Comparison of ENCODE assay signal across 1 cellular context in the genomic region with DNA sequence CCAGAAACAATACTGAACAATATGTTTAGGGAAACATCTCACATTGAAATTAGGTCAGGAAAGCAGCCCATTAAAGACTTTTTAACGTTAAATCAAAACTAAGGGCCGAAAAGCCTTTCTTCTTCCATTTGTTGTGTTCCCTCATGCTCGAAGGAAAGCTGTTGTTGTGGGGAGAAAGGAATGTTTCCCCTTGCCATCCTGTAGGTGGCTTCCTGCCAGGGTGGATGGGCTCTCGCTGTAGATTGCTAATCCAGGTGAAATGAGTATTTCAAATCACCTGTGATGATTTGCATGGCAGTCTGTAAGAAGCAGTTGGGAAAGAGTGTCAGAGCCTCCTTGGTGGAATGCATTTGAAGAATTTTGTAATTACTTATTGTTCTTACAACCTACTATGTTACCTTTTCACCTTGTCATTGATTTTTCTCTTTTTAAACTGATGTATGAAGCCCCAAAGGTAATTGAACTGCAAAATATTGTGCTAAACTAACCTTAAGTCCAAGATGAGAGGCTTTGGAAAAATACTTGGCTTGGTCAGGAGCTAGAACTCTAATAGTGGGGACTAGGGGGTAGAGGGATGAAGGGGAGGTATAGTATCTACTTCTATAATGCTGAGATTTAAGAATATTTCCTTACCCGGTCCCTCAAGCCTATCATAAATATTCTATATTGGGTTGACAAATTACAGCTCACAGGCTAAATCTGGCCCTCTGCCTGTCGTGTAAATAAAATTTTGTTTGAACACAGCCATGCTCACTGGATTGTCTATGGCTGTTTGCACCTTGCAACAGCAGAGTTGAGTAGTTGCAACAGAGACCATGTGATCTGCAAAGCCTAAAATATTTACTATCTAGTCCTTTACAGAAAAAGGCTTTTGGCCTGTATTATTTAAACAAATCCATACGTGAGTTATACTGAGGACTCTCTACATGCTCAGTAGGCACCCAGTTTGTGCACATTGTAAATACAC.
TF ChIP-seq lines count a peak whose summit lies in the region.

No MANE protein-coding gene starts in this region.

TF ChIP-seq in HepG2, 621 proteins besides CTCF, POLR2A, EP300 and RAD21 (continues in another document):
- TF ChIP-seq USF2 (IDR thresholded peaks at IDR 0.05; ENCODE audit: low read depth, low read length) (no peak), USF2 (CRISPR knock-in tag; IDR thresholded peaks at IDR 0.05; ENCODE audit: borderline replicate concordance) (peak; percentile 71; the same call in 1 of the 2 replicates), HNF4A (CRISPR knock-in tag; IDR thresholded peaks at IDR 0.05) (0 out of 2 replicates have a peak, but pooled peaks have one; percentile 19), KDM5A (IDR thresholded peaks at IDR 0.05; ENCODE audit: borderline replicate concordance, low read length) (no peak), SALL1 (CRISPR knock-in tag; IDR thresholded peaks at IDR 0.05) (peak; percentile 47; the same call in 1 of the 2 replicates), ZNF749 (CRISPR knock-in tag; IDR thresholded peaks at IDR 0.05; ENCODE audit: borderline replicate concordance) (no peak), PHF21A (CRISPR knock-in tag; IDR thresholded peaks at IDR 0.05) (0 out of 2 replicates have a peak, but pooled peaks have one; percentile 28), ZNF644 (CRISPR knock-in tag; IDR thresholded peaks at IDR 0.05; ENCODE audit: low read depth) (0 out of 2 replicates have a peak, but pooled peaks have one; percentile 30), ATF4 (CRISPR knock-in tag; IDR thresholded peaks at IDR 0.05) (peak in 1 of 2 experiments; percentile 74; a peak in 2 of 4 replicates), IKZF5 (CRISPR knock-in tag; IDR thresholded peaks at IDR 0.05) (peak; percentile 61; the same call in 1 of the 2 replicates), SAP130 (CRISPR knock-in tag; IDR thresholded peaks at IDR 0.05; ENCODE audit: low read depth) (peak; percentile 48; the same call in 1 of the 2 replicates), JUND (CRISPR knock-in tag; IDR thresholded peaks at IDR 0.05) (no peak), ARID3A (IDR thresholded peaks at IDR 0.05; ENCODE audit: low read depth, low read length) (peak; percentile 64; the same call in 1 of the 2 replicates), CEBPB (IDR thresholded peaks at IDR 0.05; ENCODE audit: borderline replicate concordance, low read depth, low read length) (peak; percentile 91), ERF (CRISPR knock-in tag; IDR thresholded peaks at IDR 0.05) (0 out of 2 replicates have a peak, but pooled peaks have one; percentile 16), FOXP1 (IDR thresholded peaks at IDR 0.05) (no peak), FOXP1 (CRISPR knock-in tag; IDR thresholded peaks at IDR 0.05) (peak; percentile 67), RORA (CRISPR knock-in tag; IDR thresholded peaks at IDR 0.05) (no peak), TAF15 (IDR thresholded peaks at IDR 0.05; ENCODE audit: low read depth, low read length, poor library complexity, severe bottlenecking) (no peak), NFKB2 (CRISPR knock-in tag; IDR thresholded peaks at IDR 0.05; ENCODE audit: borderline replicate concordance) (no peak), HDAC2 (CRISPR knock-in tag; IDR thresholded peaks at IDR 0.05) (peak; percentile 37; the same call in 1 of the 2 replicates), SOX6 (IDR thresholded peaks at IDR 0.05) (no peak), SOX6 (CRISPR knock-in tag; IDR thresholded peaks at IDR 0.05) (peak; percentile 64; the same call in 1 of the 2 replicates), FOXK1 (CRISPR knock-in tag; IDR thresholded peaks at IDR 0.05; ENCODE audit: borderline replicate concordance, low read depth) (peak; percentile 51; the same call in 1 of the 2 replicates), BCL6 (CRISPR knock-in tag; IDR thresholded peaks at IDR 0.05) (peak; percentile 48; the same call in 1 of the 2 replicates), HHEX (CRISPR knock-in tag; IDR thresholded peaks at IDR 0.05) (0 out of 2 replicates have a peak, but pooled peaks have one; percentile 36), FOXA1 (IDR thresholded peaks at IDR 0.05) (no peak), FOXA1 (CRISPR knock-in tag; IDR thresholded peaks at IDR 0.05) (peak; percentile 21; the same call in 1 of the 2 replicates), ZNF792 (CRISPR knock-in tag; IDR thresholded peaks at IDR 0.05) (no peak), ELK4 (CRISPR knock-in tag; IDR thresholded peaks at IDR 0.05; ENCODE audit: borderline replicate concordance) (no peak)
- TF ChIP-seq, protein P1, sequence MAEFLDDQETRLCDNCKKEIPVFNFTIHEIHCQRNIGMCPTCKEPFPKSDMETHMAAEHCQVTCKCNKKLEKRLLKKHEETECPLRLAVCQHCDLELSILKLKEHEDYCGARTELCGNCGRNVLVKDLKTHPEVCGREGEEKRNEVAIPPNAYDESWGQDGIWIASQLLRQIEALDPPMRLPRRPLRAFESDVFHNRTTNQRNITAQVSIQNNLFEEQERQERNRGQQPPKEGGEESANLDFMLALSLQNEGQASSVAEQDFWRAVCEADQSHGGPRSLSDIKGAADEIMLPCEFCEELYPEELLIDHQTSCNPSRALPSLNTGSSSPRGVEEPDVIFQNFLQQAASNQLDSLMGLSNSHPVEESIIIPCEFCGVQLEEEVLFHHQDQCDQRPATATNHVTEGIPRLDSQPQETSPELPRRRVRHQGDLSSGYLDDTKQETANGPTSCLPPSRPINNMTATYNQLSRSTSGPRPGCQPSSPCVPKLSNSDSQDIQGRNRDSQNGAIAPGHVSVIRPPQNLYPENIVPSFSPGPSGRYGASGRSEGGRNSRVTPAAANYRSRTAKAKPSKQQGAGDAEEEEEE (CRISPR knock-in tag; IDR thresholded peaks at IDR 0.05; ENCODE audit: borderline replicate concordance), result no peak
- TF ChIP-seq, protein P2, sequence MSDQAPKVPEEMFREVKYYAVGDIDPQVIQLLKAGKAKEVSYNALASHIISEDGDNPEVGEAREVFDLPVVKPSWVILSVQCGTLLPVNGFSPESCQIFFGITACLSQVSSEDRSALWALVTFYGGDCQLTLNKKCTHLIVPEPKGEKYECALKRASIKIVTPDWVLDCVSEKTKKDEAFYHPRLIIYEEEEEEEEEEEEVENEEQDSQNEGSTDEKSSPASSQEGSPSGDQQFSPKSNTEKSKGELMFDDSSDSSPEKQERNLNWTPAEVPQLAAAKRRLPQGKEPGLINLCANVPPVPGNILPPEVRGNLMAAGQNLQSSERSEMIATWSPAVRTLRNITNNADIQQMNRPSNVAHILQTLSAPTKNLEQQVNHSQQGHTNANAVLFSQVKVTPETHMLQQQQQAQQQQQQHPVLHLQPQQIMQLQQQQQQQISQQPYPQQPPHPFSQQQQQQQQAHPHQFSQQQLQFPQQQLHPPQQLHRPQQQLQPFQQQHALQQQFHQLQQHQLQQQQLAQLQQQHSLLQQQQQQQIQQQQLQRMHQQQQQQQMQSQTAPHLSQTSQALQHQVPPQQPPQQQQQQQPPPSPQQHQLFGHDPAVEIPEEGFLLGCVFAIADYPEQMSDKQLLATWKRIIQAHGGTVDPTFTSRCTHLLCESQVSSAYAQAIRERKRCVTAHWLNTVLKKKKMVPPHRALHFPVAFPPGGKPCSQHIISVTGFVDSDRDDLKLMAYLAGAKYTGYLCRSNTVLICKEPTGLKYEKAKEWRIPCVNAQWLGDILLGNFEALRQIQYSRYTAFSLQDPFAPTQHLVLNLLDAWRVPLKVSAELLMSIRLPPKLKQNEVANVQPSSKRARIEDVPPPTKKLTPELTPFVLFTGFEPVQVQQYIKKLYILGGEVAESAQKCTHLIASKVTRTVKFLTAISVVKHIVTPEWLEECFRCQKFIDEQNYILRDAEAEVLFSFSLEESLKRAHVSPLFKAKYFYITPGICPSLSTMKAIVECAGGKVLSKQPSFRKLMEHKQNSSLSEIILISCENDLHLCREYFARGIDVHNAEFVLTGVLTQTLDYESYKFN (CRISPR knock-in tag; conservative IDR thresholded peaks at IDR 0.05), result 0 out of 2 replicates have a peak, but pooled peaks have one; percentile 24
- TF ChIP-seq, protein P3, sequence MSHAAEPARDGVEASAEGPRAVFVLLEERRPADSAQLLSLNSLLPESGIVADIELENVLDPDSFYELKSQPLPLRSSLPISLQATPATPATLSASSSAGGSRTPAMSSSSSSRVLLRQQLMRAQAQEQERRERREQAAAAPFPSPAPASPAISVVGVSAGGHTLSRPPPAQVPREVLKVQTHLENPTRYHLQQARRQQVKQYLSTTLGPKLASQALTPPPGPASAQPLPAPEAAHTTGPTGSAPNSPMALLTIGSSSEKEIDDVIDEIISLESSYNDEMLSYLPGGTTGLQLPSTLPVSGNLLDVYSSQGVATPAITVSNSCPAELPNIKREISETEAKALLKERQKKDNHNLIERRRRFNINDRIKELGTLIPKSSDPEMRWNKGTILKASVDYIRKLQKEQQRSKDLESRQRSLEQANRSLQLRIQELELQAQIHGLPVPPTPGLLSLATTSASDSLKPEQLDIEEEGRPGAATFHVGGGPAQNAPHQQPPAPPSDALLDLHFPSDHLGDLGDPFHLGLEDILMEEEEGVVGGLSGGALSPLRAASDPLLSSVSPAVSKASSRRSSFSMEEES (CRISPR knock-in tag; IDR thresholded peaks at IDR 0.05), result peak; percentile 93
- TF ChIP-seq, protein P4, sequence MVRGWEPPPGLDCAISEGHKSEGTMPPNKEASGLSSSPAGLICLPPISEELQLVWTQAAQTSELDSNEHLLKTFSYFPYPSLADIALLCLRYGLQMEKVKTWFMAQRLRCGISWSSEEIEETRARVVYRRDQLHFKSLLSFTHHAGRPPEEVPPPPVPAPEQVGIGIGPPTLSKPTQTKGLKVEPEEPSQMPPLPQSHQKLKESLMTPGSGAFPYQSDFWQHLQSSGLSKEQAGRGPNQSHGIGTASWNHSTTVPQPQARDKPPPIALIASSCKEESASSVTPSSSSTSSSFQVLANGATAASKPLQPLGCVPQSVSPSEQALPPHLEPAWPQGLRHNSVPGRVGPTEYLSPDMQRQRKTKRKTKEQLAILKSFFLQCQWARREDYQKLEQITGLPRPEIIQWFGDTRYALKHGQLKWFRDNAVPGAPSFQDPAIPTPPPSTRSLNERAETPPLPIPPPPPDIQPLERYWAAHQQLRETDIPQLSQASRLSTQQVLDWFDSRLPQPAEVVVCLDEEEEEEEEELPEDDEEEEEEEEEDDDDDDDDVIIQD (CRISPR knock-in tag; IDR thresholded peaks at IDR 0.05; ENCODE audit: low read depth), result peak; percentile 33; the same call in 1 of the 2 replicates
